8 cellular contexts compared by ENCODE assay signal in the genomic region with DNA sequence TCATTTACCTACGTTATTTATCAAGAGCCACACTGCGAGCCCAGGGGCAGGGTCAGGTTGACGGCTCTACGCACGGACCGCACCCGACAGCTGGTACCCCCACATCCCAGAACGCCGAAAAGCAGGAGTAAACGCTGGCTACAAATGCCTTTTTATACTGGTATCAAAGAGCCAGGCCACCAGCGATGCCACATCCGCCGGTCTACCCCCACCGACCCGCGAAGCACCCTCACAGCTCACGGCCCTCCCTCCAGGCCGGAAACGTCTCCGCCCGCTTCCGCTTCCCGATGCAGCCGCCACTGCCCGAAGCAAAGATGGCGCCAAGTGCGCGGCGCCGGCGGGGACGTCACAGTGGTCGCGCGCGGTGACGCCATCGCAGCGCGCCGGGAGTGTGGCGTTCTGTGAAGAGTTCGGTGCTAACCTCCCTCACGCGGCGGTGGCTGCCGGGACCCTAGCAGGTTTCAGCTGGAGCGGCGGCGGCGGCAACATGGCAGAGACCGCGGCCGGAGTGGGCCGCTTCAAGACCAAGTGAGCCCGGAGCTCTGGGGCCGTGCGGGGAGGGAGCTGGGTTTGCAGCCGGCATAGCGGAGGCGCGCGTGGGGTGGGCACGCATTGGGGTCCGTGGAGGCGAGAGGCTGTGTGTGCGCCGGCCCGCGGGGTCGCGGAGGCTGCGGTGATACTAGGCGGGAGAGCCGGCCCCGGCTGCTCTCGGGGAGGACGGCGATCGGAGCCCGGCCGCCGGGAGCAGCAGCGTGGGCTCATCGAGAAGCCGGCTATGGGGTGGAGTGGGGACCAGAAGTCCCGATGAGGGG. TPM values are rescaled to one million over a fixed set of nuclear protein-coding genes. Genes with fewer than 3 reads are reported as not detected.
DNase-seq lines count a peak whose midpoint lies in the region; ATAC-seq, FAIRE-seq and TF ChIP-seq lines count a peak whose summit lies in the region.

TSS of gene TBL3 (plus strand) at position 376 of the 812 bp plus-strand sequence. CDS start at position 488, 112 bp downstream.

- H3K36me3 ChIP-seq in mammary epithelial cell (ENCODE audit: insufficient read depth, low read length): no peaks in the 10 kb centered on the region
- peaks cover 0 to 7% of the 10 kb centered on the region in 2 donors for H3K36me3 ChIP-seq in small intestine (ENCODE audit: control insufficient read depth in 2 of 2, insufficient read depth in 2 of 2, low read length in 2 of 2)

- FAIRE-seq in small intestine (lab: Jason Lieb, UNC): no peak

- H3K27me3 ChIP-seq in mammary epithelial cell (ENCODE audit: insufficient read depth, low read length) (no peaks in the 10 kb centered on the region), small intestine (ENCODE audit: control insufficient read depth in 2 of 2, insufficient read depth in 2 of 2, low read length in 2 of 2) (no peaks in the 10 kb centered on the region)

- peak within 1 kb of the TSS; percentile 92 for H2AFZ ChIP-seq in mammary epithelial cell (ENCODE audit: low read depth, low read length)

- H4K20me1 ChIP-seq in mammary epithelial cell (ENCODE audit: insufficient read depth, low read length): no peaks in the 10 kb centered on the region

- ATAC-seq in GM18868 (IDR thresholded peaks at IDR 0.05; ENCODE audit: unreplicated experiment) (peak; percentile 85), HG03103 (IDR thresholded peaks at IDR 0.05; ENCODE audit: low read depth, unreplicated experiment) (peak; percentile 75)

- peak within 1 kb of the TSS; percentile 68 for H3K27ac ChIP-seq in mammary epithelial cell (ENCODE audit: insufficient read depth, low read depth, low read length)
- peak within 1 kb of the TSS; percentile 94 to 98 for H3K27ac ChIP-seq in small intestine (ENCODE audit: low read depth in 1 of 2, low read length in 1 of 2)

- POLR2A ChIA-PET in AG04449 (lab: Yijun Ruan, JAX): interaction anchor here (0.8 to 3.1 kb wide), 4 partner anchors 10 to 184 kb away, joined by 4 to 20 read pairs (median 12); partner anchors contain the start of genes NDUFB10, NOXO1 and TRAF7

- peak within 1 kb of the TSS; percentile 85 for H3K4me3 ChIP-seq in AG04449 (ENCODE audit: low read depth, low read length)
- H3K4me3 ChIP-seq in WI38 (ENCODE audit: low read depth, low read length): peak within 1 kb of the TSS; percentile 93
- H3K4me3 ChIP-seq in mammary epithelial cell (replicated peaks in 1 of 3; ENCODE audit: insufficient read depth in 1 of 3, low read depth in 2 of 3, low read length in 3 of 3): peak within 1 kb of the TSS; percentile 84 to 100 (median 99)
- peak within 1 kb of the TSS; percentile 91 to 95 for H3K4me3 ChIP-seq in small intestine (ENCODE audit: low read depth in 1 of 2, low read length in 2 of 2)

- H3K4me1 ChIP-seq in mammary epithelial cell (ENCODE audit: insufficient read depth, low read length) (peaks cover 10% of the 10 kb centered on the region), small intestine (ENCODE audit: control insufficient read depth in 2 of 2, insufficient read depth in 1 of 2, low read depth in 1 of 2, low read length in 1 of 2) (peaks cover 0 to 5% of the 10 kb centered on the region in 2 donors)

- intact Hi-C loops in mammary epithelial cell (cut with micrococcal nuclease): loop anchor here (1.0 kb wide), 1 partner anchor 7 kb away; no protein-coding TSS in a partner anchor

- peak within 1 kb of the TSS; percentile 80 for H3K9ac ChIP-seq in mammary epithelial cell (ENCODE audit: insufficient read depth, low read length)

- dilution Hi-C loops in mammary epithelial cell (cut with HindIII; ENCODE audit: low sequenced_read_pairs): no loop called here

- H3K4me2 ChIP-seq in mammary epithelial cell (ENCODE audit: insufficient read depth, low read depth, low read length): peak within 1 kb of the TSS; percentile 98

- in situ Hi-C loops in mammary epithelial cell (cut with MboI; ENCODE audit: low sequenced_read_pairs in 2 of 2): no loop called here

- CTCF ChIA-PET in AG04449 (lab: Yijun Ruan, JAX): interaction anchor here (1.1 to 1.4 kb wide), 4 partner anchors 9 to 168 kb away, joined by 4 to 5 read pairs (median 5); partner anchors contain the start of gene NOXO1
- CTCF ChIA-PET in mammary epithelial cell (lab: Charles Lee; ENCODE audit: low non-redundant PET): no interaction called here

- no peaks in the 10 kb centered on the region for H3K9me3 ChIP-seq in mammary epithelial cell (replicated peaks; ENCODE audit: insufficient read depth, low read length)
- no peaks in the 10 kb centered on the region for H3K9me3 ChIP-seq in small intestine (ENCODE audit: control insufficient read depth, low read depth)

- BruUV-seq in mammary epithelial cell (replicated peaks; lab: Mats Ljungman, UMichigan): no TSS peak

- DNase-seq in AG04449 (ENCODE audit: low read depth, low spot score) (peak; percentile 49), NCI-H2196 treated with DMSO at 0.1 percent for 48 hours (lab: John Stamatoyannopoulos, UW; ENCODE audit: unreplicated experiment) (peak; percentile 80), mammary epithelial cell (peak; percentile 94), iPS-NIHi7 (ENCODE audit: extremely low spot score) (peak; percentile 92), small intestine (peak; percentile 91)

- WGBS in mammary epithelial cell (ENCODE audit: low coverage, missing lambda C conversion rate): under 1% methylated on average over 26 of the region's 87 CpGs
- 0% methylated on average over 71 to 87 of the region's 87 CpGs for WGBS in small intestine, 3 donors

- TF ChIP-seq CTCF in AG04449 (IDR thresholded peaks at IDR 0.05; ENCODE audit: insufficient read depth, low read length, missing control alignments) (no peak), WI38 (IDR thresholded peaks at IDR 0.05; ENCODE audit: low read depth, low read length) (no peak), mammary epithelial cell (conservative IDR thresholded peaks at IDR 0.05 in 1 of 2, IDR thresholded peaks at IDR 0.05 in 1 of 2; ENCODE audit: extremely low read depth in 1 of 2, insufficient read depth in 1 of 2, low read depth in 1 of 2, low read length in 2 of 2) (no peak)

- H3K79me2 ChIP-seq in mammary epithelial cell (ENCODE audit: insufficient read depth, low read length): peaks cover 37% of the 10 kb centered on the region

RNA-seq across cellular contexts. Expression of gene TBL3, which starts in this region (rescaled TPM):
- 10 to 100 TPM; 33.2 to 46.5 TPM for total RNA-seq in mammary epithelial cell
- polyA plus RNA-seq in mammary epithelial cell (65.9 TPM), small intestine (10 to 100 TPM; 45.4 to 49.7 (median 45.8) TPM)
- 30.4 TPM for polyA minus RNA-seq in mammary epithelial cell

Comparison
In these comparisons a context has a peak if more than half of its experiments do, and no peak if none do; other contexts are left out.
1. Peak in every context shown above with its lines: DNase-seq, ATAC-seq, H3K4me3 ChIP-seq and H3K27ac ChIP-seq.